20 cellular contexts compared by ENCODE assay signal in the genomic region with DNA sequence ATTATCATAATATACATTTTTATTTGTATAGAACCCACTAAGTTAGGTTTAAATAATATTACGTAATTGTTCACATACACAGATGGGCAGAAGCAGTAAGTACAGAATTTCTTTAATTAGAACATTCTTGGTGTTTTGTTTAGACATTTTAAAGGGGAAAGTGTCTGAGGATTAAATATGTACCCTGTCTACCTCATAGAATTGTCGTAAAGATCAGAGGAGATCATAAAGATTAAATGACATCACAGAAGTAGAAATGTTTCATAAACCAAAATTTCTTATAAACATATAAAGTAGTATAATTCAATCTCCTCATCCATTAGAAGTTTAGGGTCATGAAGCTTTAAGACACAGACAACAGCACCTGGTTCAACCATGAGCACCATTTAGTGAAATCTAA. TPM values are rescaled to one million over a fixed set of nuclear protein-coding genes. Genes with fewer than 3 reads are reported as not detected.
A peak's percentile ranks its signal among the peaks of the same experiment; 100 is the strongest.
DNase-seq lines count a peak whose midpoint lies in the region; ATAC-seq, FAIRE-seq and TF ChIP-seq lines count a peak whose summit lies in the region.
"Had no signal": no experiment of that assay in that cellular context is flagged by ENCODE, and none has a peak within 500 bp of the region (broad histone marks: within the 10 kb centered on the region; RNA-seq: fewer than 3 reads in every experiment).

No MANE protein-coding gene starts in this region.

- no peaks in the 10 kb centered on the region for H3K27me3 ChIP-seq in IMR-90 (ENCODE audit: control insufficient read depth, insufficient read depth, low read length)
- no peaks in the 10 kb centered on the region for H3K27me3 ChIP-seq in osteoblast (ENCODE audit: insufficient read depth, low read length)
- H3K27me3 ChIP-seq: BLaER1 had no signal

- no peak overlapping the region for H3K4ac ChIP-seq in IMR-90 (ENCODE audit: low read depth, low read length)

- H4K91ac ChIP-seq in IMR-90 (ENCODE audit: insufficient read depth, low read depth, low read length): no peak overlapping the region

- no peak overlapping the region for H3K56ac ChIP-seq in IMR-90 (ENCODE audit: extremely low read depth, insufficient read depth, low read length)

- no peak overlapping the region for H4K5ac ChIP-seq in IMR-90 (ENCODE audit: low read depth, low read length)

- no peak for TF ChIP-seq RAD21 in A549 (conservative IDR thresholded peaks at IDR 0.05 in 1 of 2, IDR thresholded peaks at IDR 0.05 in 1 of 2)
- no peak for TF ChIP-seq RAD21 in IMR-90 (IDR thresholded peaks at IDR 0.05; ENCODE audit: low read length)

- peaks cover 6% of the 10 kb centered on the region; the same call in 1 of the 2 replicates for H3K9me1 ChIP-seq in IMR-90 (ENCODE audit: insufficient read depth, low read length)

- TF ChIP-seq CTCF in A549 (IDR thresholded peaks at IDR 0.05) (no peak), IMR-90 (conservative IDR thresholded peaks at IDR 0.05; ENCODE audit: low read depth, low read length) (no peak), osteoblast (IDR thresholded peaks at IDR 0.05; ENCODE audit: extremely low read depth, low read depth, low read length) (no peak), endothelial cell (IDR thresholded peaks at IDR 0.05; ENCODE audit: unreplicated experiment) (no peak)

- peaks cover 10 to 20% of the 10 kb centered on the region in 2 experiments for H3K79me1 ChIP-seq in IMR-90 (ENCODE audit: low read depth in 1 of 2, low read length in 2 of 2)

- no peak for ATAC-seq in A549
- no peak for ATAC-seq in IMR-90 (ENCODE audit: low read depth)
- ATAC-seq in GM21447 (IDR thresholded peaks at IDR 0.05; ENCODE audit: unreplicated experiment): no peak
- ATAC-seq: CD8-positive, alpha-beta T cell; GM23338; HCT116 had no signal

- no peak overlapping the region for H3K18ac ChIP-seq in IMR-90 (ENCODE audit: low read depth, low read length)

- H3K27ac Mint-ChIP-seq in activated T-helper 2 cell treated with anti-CD3 and anti-CD28 coated beads, Interferon-gamma antibody, Interleukin-2, Interleukin-4, amounts not matched to agents 10 μg/mL and 5 μg/mL and 100 μg/mL, durations not matched to agents 14 hours and 24 hours and 36 hours: no peak overlapping the region
- no peak overlapping the region for H3K27ac Mint-ChIP-seq in endothelial cell (ENCODE audit: unreplicated experiment)
- H3K27ac Mint-ChIP-seq: B cell; CD4-positive, CD25-positive, alpha-beta regulatory T cell; CD8-positive, alpha-beta T cell; GM23338; HFFc6 had no signal

- no peak overlapping the region for H4K8ac ChIP-seq in IMR-90 (ENCODE audit: low read depth in 2 of 2, low read length in 2 of 2)

- POLR2A ChIA-PET in A549 (lab: Yijun Ruan, JAX): no interaction called here
- POLR2A ChIA-PET in IMR-90 (lab: Charles Lee; ENCODE audit: unreplicated experiment): no interaction called here

- no peaks in the 10 kb centered on the region for H3K27me3 Mint-ChIP-seq in activated T-helper 2 cell treated with anti-CD3 and anti-CD28 coated beads, Interferon-gamma antibody, Interleukin-2, Interleukin-4, amounts not matched to agents 10 μg/mL and 5 μg/mL and 100 μg/mL, durations not matched to agents 14 hours and 24 hours and 36 hours (ENCODE audit: low read depth)
- H3K27me3 Mint-ChIP-seq in endothelial cell (ENCODE audit: unreplicated experiment): peaks cover 1% of the 10 kb centered on the region
- H3K27me3 Mint-ChIP-seq: B cell; CD4-positive, CD25-positive, alpha-beta regulatory T cell had no signal

- H4K20me1 ChIP-seq in IMR-90 (ENCODE audit: insufficient read depth, low read length): no peaks in the 10 kb centered on the region
- no peaks in the 10 kb centered on the region for H4K20me1 ChIP-seq in osteoblast (ENCODE audit: insufficient read depth, low read length)
- H4K20me1 ChIP-seq: BLaER1 had no signal

- TF ChIP-seq POLR2A in A549 (IDR thresholded peaks at IDR 0.05; ENCODE audit: low read length) (no peak), IMR-90 (IDR thresholded peaks at IDR 0.05; ENCODE audit: low read depth, low read length) (no peak)

- no peak overlapping the region for H2AFZ ChIP-seq in IMR-90 (replicated peaks; ENCODE audit: low read length, poor library complexity)
- peak overlapping the region; percentile 63 for H2AFZ ChIP-seq in osteoblast (ENCODE audit: low read length)
- H2AFZ ChIP-seq: GM23338 had no signal

- H2BK20ac ChIP-seq in IMR-90 (ENCODE audit: low read depth, low read length): no peak overlapping the region

- BruUV-seq in IMR-90 (replicated peaks; lab: Mats Ljungman, UMichigan): no TSS peak

- no peaks in the 10 kb centered on the region for H3K9me3 Mint-ChIP-seq in activated T-helper 2 cell treated with anti-CD3 and anti-CD28 coated beads, Interferon-gamma antibody, Interleukin-2, Interleukin-4, amounts not matched to agents 10 μg/mL and 5 μg/mL and 100 μg/mL, durations not matched to agents 14 hours and 24 hours and 36 hours
- H3K9me3 Mint-ChIP-seq in endothelial cell (ENCODE audit: unreplicated experiment): no peaks in the 10 kb centered on the region
- H3K9me3 Mint-ChIP-seq: CD4-positive, CD25-positive, alpha-beta regulatory T cell; CD8-positive, alpha-beta T cell; GM23338; H9; HFFc6 had no signal

- no peak overlapping the region for H3K14ac ChIP-seq in IMR-90 (replicated peaks; ENCODE audit: low read depth, low read length)

- no peak for TF ChIP-seq EP300 in A549 (IDR thresholded peaks at IDR 0.05)

- DNase-seq in A549 (ENCODE audit: low read depth in 1 of 2, low spot score in 1 of 2) (no peak), IMR-90 (no peak), osteoblast (ENCODE audit: insufficient read length, low spot score, missing footprints) (no peak), endothelial cell (ENCODE audit: low spot score) (no peak)
- no peak for DNase-seq in activated T-helper 2 cell treated with anti-CD3 and anti-CD28 coated beads, Interferon-gamma antibody, Interleukin-2, Interleukin-4, amounts not matched to agents 10 μg/mL and 5 μg/mL and 100 μg/mL, durations not matched to agents 14 hours and 24 hours and 36 hours (ENCODE audit: low spot score)
- DNase-seq: 8988T; CD4-positive, CD25-positive, alpha-beta regulatory T cell; CD8-positive, alpha-beta T cell; DMS53; DMS79 treated with DMSO at 0.1 percent for 48 hours; H9; HFFc6 had no signal

- H3K23ac ChIP-seq in IMR-90 (ENCODE audit: low read depth, low read length): no peak overlapping the region

- peaks cover 11% of the 10 kb centered on the region for H3K79me2 ChIP-seq in osteoblast (ENCODE audit: insufficient read depth, low read length)

- peak; percentile 70 for FAIRE-seq in A549 (lab: Jason Lieb, UNC)
- peak; percentile 37 for FAIRE-seq in G401.6 (lab: Jason Lieb, UNC)
- FAIRE-seq: GM12892 had no signal

- WGBS in A549 (ENCODE audit: missing lambda C conversion rate): 91% methylated on average over 2 of the region's 2 CpGs
- no CpG with 5 or more reads among the region's 2 CpGs for WGBS in IMR-90 (ENCODE audit: extremely low coverage in 2 of 2, insufficient read length in 1 of 2), 2 experiments

- intact Hi-C loops in IMR-90 (cut with micrococcal nuclease): loop anchor here (2.0 to 10.0 kb wide), 3 partner anchors 17 to 655 kb away; partner anchors contain the start of genes ERCC8, NDUFAF2 and ZSWIM6
- intact Hi-C loops in activated T-helper 2 cell treated with anti-CD3 and anti-CD28 coated beads, Interferon-gamma antibody, Interleukin-2, Interleukin-4, amounts not matched to agents 10 μg/mL and 5 μg/mL and 100 μg/mL, durations not matched to agents 14 hours and 24 hours and 36 hours (cut with micrococcal nuclease): loop anchor here (10.0 kb wide), 2 partner anchors 265 to 485 kb away; partner anchors contain the start of genes ERCC8, NDUFAF2 and SMIM15

- H3K9me3 ChIP-seq in A549: no peaks in the 10 kb centered on the region
- no peaks in the 10 kb centered on the region for H3K9me3 ChIP-seq in IMR-90 (ENCODE audit: control insufficient read depth, insufficient read depth, low read length)
- no peaks in the 10 kb centered on the region for H3K9me3 ChIP-seq in osteoblast (ENCODE audit: low read depth, low read length)
- H3K9me3 ChIP-seq: BLaER1 had no signal

- dilution Hi-C loops in IMR-90 (cut with HindIII; ENCODE audit: low sequenced_read_pairs, unreplicated experiment): no loop called here

- no peak overlapping the region for H3K4me3 Mint-ChIP-seq in activated T-helper 2 cell treated with anti-CD3 and anti-CD28 coated beads, Interferon-gamma antibody, Interleukin-2, Interleukin-4, amounts not matched to agents 10 μg/mL and 5 μg/mL and 100 μg/mL, durations not matched to agents 14 hours and 24 hours and 36 hours (ENCODE audit: low read depth)
- H3K4me3 Mint-ChIP-seq in endothelial cell (ENCODE audit: unreplicated experiment): no peak overlapping the region
- H3K4me3 Mint-ChIP-seq: B cell; CD4-positive, CD25-positive, alpha-beta regulatory T cell; CD8-positive, alpha-beta T cell; GM23338; H9; HFFc6 had no signal

- no peak overlapping the region for H2AK5ac ChIP-seq in IMR-90 (ENCODE audit: low read depth, low read length)

- H3K36me3 ChIP-seq in IMR-90 (ENCODE audit: control insufficient read depth, insufficient read depth, low read length): no peaks in the 10 kb centered on the region
- no peaks in the 10 kb centered on the region for H3K36me3 ChIP-seq in osteoblast (ENCODE audit: insufficient read depth, low read length)

- H3K4me3 ChIP-seq in A549 (no peak overlapping the region), IMR-90 (ENCODE audit: insufficient read depth, low read depth, low read length) (no peak overlapping the region), osteoblast (ENCODE audit: insufficient read depth, low read length) (no peak overlapping the region)
- H3K4me3 ChIP-seq: BLaER1, GM23338 had no signal

- H3K36me3 Mint-ChIP-seq in activated T-helper 2 cell treated with anti-CD3 and anti-CD28 coated beads, Interferon-gamma antibody, Interleukin-2, Interleukin-4, amounts not matched to agents 10 μg/mL and 5 μg/mL and 100 μg/mL, durations not matched to agents 14 hours and 24 hours and 36 hours (ENCODE audit: low read depth): peaks cover 34% of the 10 kb centered on the region
- no peaks in the 10 kb centered on the region for H3K36me3 Mint-ChIP-seq in endothelial cell (ENCODE audit: low read depth, unreplicated experiment)
- H3K36me3 Mint-ChIP-seq: CD4-positive, CD25-positive, alpha-beta regulatory T cell; CD8-positive, alpha-beta T cell had no signal

- no peak overlapping the region for H3K9ac ChIP-seq in IMR-90 (ENCODE audit: low read depth, low read length)
- H3K9ac ChIP-seq: BLaER1 had no signal

- H3K27ac ChIP-seq in A549 (no peak overlapping the region), IMR-90 (ENCODE audit: insufficient read depth, low read length) (no peak overlapping the region), osteoblast (ENCODE audit: low read depth, low read length) (no peak overlapping the region)
- H3K27ac ChIP-seq: BLaER1, C4-2B had no signal

- CTCF ChIA-PET in A549 (lab: Yijun Ruan, JAX) (interaction anchor here (1.0 kb wide), 1 partner anchor 11 kb away, joined by 3 read pairs; no protein-coding TSS in a partner anchor), IMR-90 (lab: Yijun Ruan, JAX) (interaction anchor here (1.0 to 1.4 kb wide), 2 partner anchors 11 to 20 kb away, joined by 3 read pairs; partner anchors contain the start of gene DEPDC1B)

- no peak overlapping the region for H2BK120ac ChIP-seq in IMR-90 (ENCODE audit: low read depth, low read length)

- no peak overlapping the region for H2BK5ac ChIP-seq in IMR-90 (ENCODE audit: low read depth, low read length, poor library complexity, severe bottlenecking)

- H3K4me2 ChIP-seq in A549: no peak overlapping the region
- H3K4me2 ChIP-seq in IMR-90 (ENCODE audit: low read depth, low read length): no peak overlapping the region
- H3K4me2 ChIP-seq in osteoblast (ENCODE audit: insufficient read depth, low read length): no peak overlapping the region
- H3K4me2 ChIP-seq: BLaER1, GM23338 had no signal

- no peak overlapping the region for H2AK9ac ChIP-seq in IMR-90 (replicated peaks; ENCODE audit: low read depth, low read length, poor library complexity)

- in situ Hi-C loops in IMR-90 (cut with MboI; ENCODE audit: low sequenced_read_pairs): loop anchor here (10.0 to 25.0 kb wide), 3 partner anchors 482 to 865 kb away; partner anchors contain the start of gene SMIM15

- H3K4me1 ChIP-seq in A549 (peaks cover 15% of the 10 kb centered on the region), IMR-90 (ENCODE audit: control insufficient read depth, insufficient read depth, low read length) (peaks cover 4% of the 10 kb centered on the region; the same call in 1 of the 2 replicates), osteoblast (ENCODE audit: insufficient read depth, low read length) (no peaks in the 10 kb centered on the region)
- H3K4me1 ChIP-seq: BLaER1 had no signal

- H2BK15ac ChIP-seq in IMR-90 (ENCODE audit: low read depth, low read length): no peak overlapping the region

- H3K4me1 Mint-ChIP-seq in activated T-helper 2 cell treated with anti-CD3 and anti-CD28 coated beads, Interferon-gamma antibody, Interleukin-2, Interleukin-4, amounts not matched to agents 10 μg/mL and 5 μg/mL and 100 μg/mL, durations not matched to agents 14 hours and 24 hours and 36 hours (ENCODE audit: low read depth): peaks cover 16% of the 10 kb centered on the region
- peaks cover 1% of the 10 kb centered on the region for H3K4me1 Mint-ChIP-seq in endothelial cell (ENCODE audit: unreplicated experiment)

RNA-seq across cellular contexts. Expression of gene DEPDC1B, which starts 20.1 kb away (rescaled TPM):
- polyA plus RNA-seq in A549 (2011; rRNA removed) (27.2 and 34.8 TPM in 2 replicates), A549 (2017; fragmentation: RNase III; extraction: RNeasy Plus Mini Kit Qiagen cat#74134 plus additional on column Dnase treatment) (15.9 to 18.5 TPM (median 17.4 TPM) in 3 replicates), IMR-90 (2012; rRNA removed) (4.4 and 4.6 TPM in 2 replicates)
- polyA plus RNA-seq in A549 (2012; cell fraction: cytosol; rRNA removed): 17.4 and 18.5 TPM in 2 replicates
- polyA plus RNA-seq in A549 (2012; cell fraction: nucleus; rRNA removed): 7.4 and 10.5 TPM in 2 replicates
- 18.6 and 21.7 TPM in 2 replicates for polyA minus RNA-seq in A549 (2011; rRNA and poly(A)+ RNA removed)
- total RNA-seq in IMR-90 (2012; rRNA removed) (9.3 and 10.0 TPM in 2 replicates), osteoblast (1.4 and 1.8 TPM in 2 replicates), endothelial cell (ENCODE audit: unreplicated experiment) (6.4 TPM)
- 0.89 and 1.3 TPM in 2 replicates for polyA plus RNA-seq in IMR-90 (2012; cell fraction: cytosol; rRNA removed)
- 0.86 and 2.4 TPM in 2 replicates for polyA plus RNA-seq in IMR-90 (2012; cell fraction: nucleus; rRNA removed; ENCODE audit: low replicate concordance)
- total RNA-seq in activated T-helper 2 cell treated with anti-CD3 and anti-CD28 coated beads, Interferon-gamma antibody, Interleukin-2, Interleukin-4, amounts not matched to agents 10 μg/mL and 5 μg/mL and 100 μg/mL, durations not matched to agents 14 hours and 24 hours and 36 hours: 22.2 and 25.1 TPM in 2 replicates
